1 cellular context compared by ENCODE assay signal in genomic region chr7:41809487-41810257, GRCh38.
TF ChIP-seq lines count a peak whose summit lies in the region.

No MANE protein-coding gene starts in this region.

TF ChIP-seq in H1, 55 proteins besides CTCF, POLR2A, EP300 and RAD21 (continued from another document):
- TF ChIP-seq ATF3 (IDR thresholded peaks at IDR 0.05; ENCODE audit: insufficient read depth, low read depth, low read length) (no peak), CREB1 (IDR thresholded peaks at IDR 0.05) (no peak), ZNF274 (IDR thresholded peaks at IDR 0.05; ENCODE audit: borderline replicate concordance, extremely low read depth, low read length) (no peak), TEAD4 (IDR thresholded peaks at IDR 0.05; ENCODE audit: low read depth, low read length) (no peak), POLR2AphosphoS5 (IDR thresholded peaks at IDR 0.05; ENCODE audit: low read depth, low read length) (no peak), SUZ12 (IDR thresholded peaks at IDR 0.05; ENCODE audit: low read length) (no peak), SAP30 (IDR thresholded peaks at IDR 0.05; ENCODE audit: insufficient read depth, insufficient replicate concordance, low read length) (no peak)
